In genomic region chrX:41512394-41512793, GRCh38 we compare ENCODE assay signal across 9 cellular contexts.
DNase-seq lines count a peak whose midpoint lies in the region; ATAC-seq lines count a peak whose summit lies in the region.
"Had no signal": no experiment of that assay in that cellular context is flagged by ENCODE, and none has a peak within 500 bp of the region (broad histone marks: within the 10 kb centered on the region; RNA-seq: fewer than 3 reads in every experiment).

No MANE protein-coding gene starts in this region.

- peak; percentile 91 for ATAC-seq in HG02763 (IDR thresholded peaks at IDR 0.05; ENCODE audit: unreplicated experiment)

- intact Hi-C loops in posterior cingulate gyrus (cut with DNase I) = no loop called here

- H3K9me3 ChIP-seq in GM23248 (ENCODE audit: low read depth) = no peaks in the 10 kb centered on the region
- H3K9me3 ChIP-seq: testis had no signal

- in situ Hi-C loops in GM23248 (cut with MboI) = no loop called here

- H3K27me3 ChIP-seq in GM23248 (replicated peaks; ENCODE audit: insufficient read depth) = no peaks in the 10 kb centered on the region
- H3K27me3 ChIP-seq: testis had no signal

- H3K4me1 ChIP-seq in GM23248 (ENCODE audit: insufficient read depth) = no peaks in the 10 kb centered on the region
- H3K4me1 ChIP-seq: testis had no signal

- H3K9me3 Mint-ChIP-seq in activated naive CD4-positive, alpha-beta T cell treated with anti-CD3 and anti-CD28 coated beads, Interleukin-2, amount 10 ng/mL, durations not matched to agents 7 days and 5 days = no peaks in the 10 kb centered on the region

- no peaks in the 10 kb centered on the region for H4K20me1 ChIP-seq in GM23248 (ENCODE audit: insufficient read depth)

- peak overlapping the region; percentile 85 for H3K27ac Mint-ChIP-seq in activated naive CD4-positive, alpha-beta T cell treated with anti-CD3 and anti-CD28 coated beads, Interleukin-2, amount 10 ng/mL, durations not matched to agents 7 days and 5 days

- DNase-seq in activated naive CD4-positive, alpha-beta T cell treated with anti-CD3 and anti-CD28 coated beads, Interleukin-2, amount 10 ng/mL, durations not matched to agents 7 days and 5 days = peak; percentile 34
- no peak for DNase-seq in activated naive CD4-positive, alpha-beta T cell treated with Interleukin-2 at 50 U/mL for 16 hours
- DNase-seq in MV-4-11 (lab: John Stamatoyannopoulos, UW) (peak; percentile 25), posterior cingulate gyrus (no peak), NCI-H1092 treated with DMSO at 0.1 percent for 48 hours (lab: John Stamatoyannopoulos, UW) (no peak), GM23248 (no peak), foreskin melanocyte (no peak)
- DNase-seq: testis had no signal

- no peaks in the 10 kb centered on the region for H3K36me3 ChIP-seq in GM23248 (ENCODE audit: low read depth)

- peaks cover 6% of the 10 kb centered on the region for H3K36me3 Mint-ChIP-seq in activated naive CD4-positive, alpha-beta T cell treated with anti-CD3 and anti-CD28 coated beads, Interleukin-2, amount 10 ng/mL, durations not matched to agents 7 days and 5 days

- no peaks in the 10 kb centered on the region for H3K9me2 ChIP-seq in GM23248 (ENCODE audit: insufficient read depth)

- CTCF ChIA-PET in activated naive CD4-positive, alpha-beta T cell treated with anti-CD3 and anti-CD28 coated beads, Interleukin-2, amount 10 ng/mL, durations not matched to agents 7 days and 5 days (lab: Charles Lee) = no interaction called here

- H3K4me3 Mint-ChIP-seq in activated naive CD4-positive, alpha-beta T cell treated with anti-CD3 and anti-CD28 coated beads, Interleukin-2, amount 10 ng/mL, durations not matched to agents 7 days and 5 days = no peak overlapping the region

- no peak overlapping the region for H3K27ac ChIP-seq in GM23248
- H3K27ac ChIP-seq: testis had no signal

- H3K9ac ChIP-seq in GM23248 = no peak overlapping the region

- no peak overlapping the region for H3K4me2 ChIP-seq in GM23248 (ENCODE audit: unreplicated experiment)

- H3K27me3 Mint-ChIP-seq in activated naive CD4-positive, alpha-beta T cell treated with anti-CD3 and anti-CD28 coated beads, Interleukin-2, amount 10 ng/mL, durations not matched to agents 7 days and 5 days = no peaks in the 10 kb centered on the region

- WGBS in GM23248 (ENCODE audit: low coverage in 1 of 2, low lambda C conversion rate in 2 of 2, missing lambda C conversion rate in 2 of 2), 2 experiments = 92 to 94% methylated on average over 2 to 4 of the region's 4 CpGs

- no peaks in the 10 kb centered on the region for H3K79me2 ChIP-seq in GM23248 (ENCODE audit: insufficient read depth)

- H3F3A ChIP-seq in GM23248 (ENCODE audit: insufficient read depth) = no peaks in the 10 kb centered on the region

- H3K4me3 ChIP-seq in GM23248 = no peak overlapping the region
- H3K4me3 ChIP-seq: testis had no signal

- no peak overlapping the region for H2AFZ ChIP-seq in GM23248

- H3K4me1 Mint-ChIP-seq in activated naive CD4-positive, alpha-beta T cell treated with anti-CD3 and anti-CD28 coated beads, Interleukin-2, amount 10 ng/mL, durations not matched to agents 7 days and 5 days = peaks cover 22% of the 10 kb centered on the region

Comparison
In these comparisons a context has a peak if more than half of its experiments do, and no peak if none do; other contexts are left out.
1. DNase-seq: peak in activated naive CD4-positive, alpha-beta T cell treated with anti-CD3 and anti-CD28 coated beads, Interleukin-2, amount 10 ng/mL, durations not matched to agents 7 days and 5 days (single experiment) and MV-4-11 (single experiment); none in activated naive CD4-positive, alpha-beta T cell treated with Interleukin-2 at 50 U/mL for 16 hours (single experiment), posterior cingulate gyrus (0 of 10), NCI-H1092 treated with DMSO at 0.1 percent for 48 hours (single experiment), GM23248 (single experiment) and foreskin melanocyte (single experiment).